1 cellular context compared by ENCODE assay signal in the genomic region with DNA sequence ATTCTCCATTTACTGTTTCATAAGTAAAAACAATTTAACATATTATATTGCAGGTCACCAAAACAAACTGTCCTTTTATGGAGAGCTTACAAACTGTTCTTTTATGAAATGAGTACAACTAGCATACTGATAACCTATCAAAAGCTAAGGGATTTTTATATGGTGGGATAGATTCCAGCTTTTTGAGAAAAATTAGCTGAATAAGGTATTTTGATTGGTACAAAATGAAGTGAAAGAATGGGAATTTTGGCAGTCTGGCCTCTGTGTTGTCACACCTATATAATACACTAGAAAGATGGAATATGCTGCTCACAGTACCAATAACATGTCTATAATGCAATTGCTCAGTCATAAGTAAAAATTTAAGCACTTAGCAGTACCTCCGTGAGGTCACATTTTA.
TF ChIP-seq lines count a peak whose summit lies in the region.

No MANE protein-coding gene starts in this region.

TF ChIP-seq in HepG2, 621 proteins besides CTCF, POLR2A, EP300 and RAD21:
- TF ChIP-seq HMGA1 (CRISPR knock-in tag; conservative IDR thresholded peaks at IDR 0.05) (no peak), MAFF (IDR thresholded peaks at IDR 0.05; ENCODE audit: low read depth, low read length) (peak; percentile 65), MAFK (conservative IDR thresholded peaks at IDR 0.05 in 1 of 2, IDR thresholded peaks at IDR 0.05 in 1 of 2; ENCODE audit: low read length in 2 of 2) (peak; percentile 55 to 80; a peak in 3 of 4 replicates), ZNF839 (CRISPR knock-in tag; IDR thresholded peaks at IDR 0.05; ENCODE audit: borderline replicate concordance) (no peak)
